Comparison of ENCODE assay signal across 20 cellular contexts in the genomic region with DNA sequence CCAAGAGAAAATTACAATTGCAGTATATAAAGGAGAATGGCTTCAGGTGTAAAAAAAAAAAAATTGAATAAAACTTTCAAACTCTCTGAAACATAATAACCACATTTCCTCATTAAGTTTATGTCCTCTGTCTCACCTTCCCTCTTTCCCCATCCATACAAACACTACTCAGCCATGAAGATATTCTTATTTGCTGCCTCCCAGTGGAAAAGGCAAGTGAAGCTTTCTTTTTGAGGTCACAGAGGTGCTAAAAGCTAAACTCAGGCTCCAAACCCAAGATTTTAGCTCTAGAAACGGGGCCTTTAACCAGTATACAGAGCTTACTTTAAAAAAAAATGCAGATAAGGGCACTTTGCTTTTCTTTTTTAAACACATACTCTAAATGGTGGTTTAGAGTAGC.
A peak's percentile ranks its signal among the peaks of the same experiment; 100 is the strongest.
DNase-seq lines count a peak whose midpoint lies in the region; ATAC-seq and TF ChIP-seq lines count a peak whose summit lies in the region.
"Had no signal": no experiment of that assay in that cellular context is flagged by ENCODE, and none has a peak within 500 bp of the region (broad histone marks: within the 10 kb centered on the region; RNA-seq: fewer than 3 reads in every experiment).

No MANE protein-coding gene starts in this region.

- TF ChIP-seq POLR2A in NB4 (IDR thresholded peaks at IDR 0.05; ENCODE audit: extremely low read depth, insufficient read length) = no peak

- no peaks in the 10 kb centered on the region for H3K27me3 Mint-ChIP-seq in GM23338 (ENCODE audit: insufficient read depth, low read depth, poor library complexity)
- H3K27me3 Mint-ChIP-seq: activated CD4-positive, alpha-beta T cell treated with anti-CD3 and anti-CD28 coated beads for 36 hours had no signal

- H3K9me2 ChIP-seq in GM23338 (ENCODE audit: insufficient read depth) = no peaks in the 10 kb centered on the region

- no peaks in the 10 kb centered on the region for H3K36me3 Mint-ChIP-seq in GM23338 (ENCODE audit: low read depth)
- H3K36me3 Mint-ChIP-seq: activated naive CD4-positive, alpha-beta T cell treated with anti-CD3 and anti-CD28 coated beads, Interleukin-2, amount 50 U/mL, for 72 hours had no signal

- H3K4me3 Mint-ChIP-seq in GM23338 = no peak overlapping the region
- H3K4me3 Mint-ChIP-seq: activated CD4-positive, alpha-beta T cell treated with anti-CD3 and anti-CD28 coated beads for 36 hours; activated T-helper 1 cell treated with anti-CD3 and anti-CD28 coated beads, Interleukin-12 subunit alpha, Interleukin-12 subunit beta, Interleukin-2, Interleukin-4 antibody, amounts not matched to agents 30 ng/mL and 10 ng/mL and 1 ng/mL, durations not matched to agents 14 hours and 24 hours and 36 hours had no signal

- no peak overlapping the region for H3K4ac ChIP-seq in mesendoderm (ENCODE audit: low read depth, low read length)

- no peak overlapping the region for H3K56ac ChIP-seq in mesendoderm (ENCODE audit: low read length)

- H3K27ac Mint-ChIP-seq in GM23338 = no peak overlapping the region
- H3K27ac Mint-ChIP-seq: activated CD4-positive, alpha-beta T cell treated with anti-CD3 and anti-CD28 coated beads for 36 hours; activated naive CD4-positive, alpha-beta T cell treated with anti-CD3 and anti-CD28 coated beads, Interleukin-2, amount 50 U/mL, for 72 hours; activated T-helper 1 cell treated with anti-CD3 and anti-CD28 coated beads, Interleukin-12 subunit alpha, Interleukin-12 subunit beta, Interleukin-2, Interleukin-4 antibody, amounts not matched to agents 30 ng/mL and 10 ng/mL and 1 ng/mL, durations not matched to agents 14 hours and 24 hours and 36 hours had no signal

- peak; percentile 79 for ATAC-seq in GM23338
- ATAC-seq in HG02852 (IDR thresholded peaks at IDR 0.05; ENCODE audit: unreplicated experiment) = no peak
- ATAC-seq: activated CD4-positive, alpha-beta T cell treated with anti-CD3 and anti-CD28 coated beads for 36 hours; activated naive CD4-positive, alpha-beta T cell treated with anti-CD3 and anti-CD28 coated beads, Interleukin-2, amount 50 U/mL, for 72 hours had no signal

- H3K4me1 Mint-ChIP-seq in GM23338 = no peaks in the 10 kb centered on the region
- H3K4me1 Mint-ChIP-seq: activated CD4-positive, alpha-beta T cell treated with anti-CD3 and anti-CD28 coated beads for 36 hours had no signal

- in situ Hi-C loops in GM13976 (cut with MboI; ENCODE audit: low sequenced_read_pairs, unreplicated experiment) = no loop called here

- H4K20me1 ChIP-seq in GM23338 (replicated peaks; ENCODE audit: insufficient read depth) = no peaks in the 10 kb centered on the region

- no peaks in the 10 kb centered on the region for H3F3A ChIP-seq in GM23338 (replicated peaks; ENCODE audit: low read depth)

- no peaks in the 10 kb centered on the region for H3K9me3 Mint-ChIP-seq in GM23338
- H3K9me3 Mint-ChIP-seq: activated T-helper 1 cell treated with anti-CD3 and anti-CD28 coated beads, Interleukin-12 subunit alpha, Interleukin-12 subunit beta, Interleukin-2, Interleukin-4 antibody, amounts not matched to agents 30 ng/mL and 10 ng/mL and 1 ng/mL, durations not matched to agents 14 hours and 24 hours and 36 hours had no signal

- WGBS in mesendoderm (ENCODE audit: extremely low coverage, insufficient coverage, low lambda C conversion rate) = no CpG with 5 or more reads among the region's 1 CpG

- DNase-seq in GM23338 (ENCODE audit: low spot score) (peak; percentile 58), NB4 (ENCODE audit: low read depth) (peak; percentile 8), cerebellar cortex (ENCODE audit: low spot score) (peak; percentile 1), mesendoderm (peak; percentile 55), NCI-H2081 treated with DMSO at 0.1 percent for 48 hours (lab: John Stamatoyannopoulos, UW) (no peak), GM13976 (ENCODE audit: low spot score) (no peak), dedifferentiated amniotic fluid mesenchymal stem cell (ENCODE audit: extremely low spot score) (no peak)
- DNase-seq: activated CD4-positive, alpha-beta T cell treated with anti-CD3 and anti-CD28 coated beads for 36 hours; DND-41; effector memory CD4-positive, alpha-beta T cell; glutamatergic neuron; Kasumi-1; NCI-H1417 treated with DMSO at 0.1 percent for 48 hours; NCI-H226; SW 1271; trophoblast cell had no signal

- H2AFZ ChIP-seq in GM23338 = no peak overlapping the region

- H3K23ac ChIP-seq in mesendoderm (ENCODE audit: low read length) = no peak overlapping the region

- no peak overlapping the region for H3K27ac ChIP-seq in GM23338 (ENCODE audit: low read depth)
- no peak overlapping the region for H3K27ac ChIP-seq in mesendoderm (ENCODE audit: low read depth, low read length)

- no peak overlapping the region for H3K9ac ChIP-seq in mesendoderm (ENCODE audit: low read length)

- H2AK5ac ChIP-seq in mesendoderm (ENCODE audit: low read length) = no peak overlapping the region

- H3K36me3 ChIP-seq in GM23338 (ENCODE audit: insufficient read depth) = no peaks in the 10 kb centered on the region
- H3K36me3 ChIP-seq in mesendoderm (ENCODE audit: control insufficient read depth, insufficient read depth, low read length) = no peaks in the 10 kb centered on the region
- H3K36me3 ChIP-seq: HAP-1 had no signal

- H2BK120ac ChIP-seq in mesendoderm (ENCODE audit: low read depth, low read length) = no peak overlapping the region

- H2BK15ac ChIP-seq in mesendoderm (replicated peaks; ENCODE audit: low read depth) = no peak overlapping the region

- H3K79me2 ChIP-seq in GM23338 (replicated peaks; ENCODE audit: insufficient read depth) = no peaks in the 10 kb centered on the region
- no peaks in the 10 kb centered on the region for H3K79me2 ChIP-seq in mesendoderm (ENCODE audit: control insufficient read depth, insufficient read depth, low read length)

- H3K4me1 ChIP-seq in GM23338 (ENCODE audit: insufficient read depth) = no peaks in the 10 kb centered on the region
- no peaks in the 10 kb centered on the region for H3K4me1 ChIP-seq in mesendoderm (ENCODE audit: control insufficient read depth, low read depth, low read length)

- no peak overlapping the region for H4K8ac ChIP-seq in mesendoderm (ENCODE audit: low read depth, low read length)

- no peaks in the 10 kb centered on the region for H3K79me1 ChIP-seq in mesendoderm (ENCODE audit: low read length)

- no peak overlapping the region for H3K18ac ChIP-seq in mesendoderm (ENCODE audit: low read length)

- no peak overlapping the region for H3K4me3 ChIP-seq in GM23338
- no peak overlapping the region for H3K4me3 ChIP-seq in NB4 (ENCODE audit: low read depth, low read length)
- H3K4me3 ChIP-seq in mesendoderm (ENCODE audit: low read length) = no peak overlapping the region
- H3K4me3 ChIP-seq: HAP-1 had no signal

- no peak overlapping the region for H4K5ac ChIP-seq in mesendoderm (ENCODE audit: low read length)

- no peaks in the 10 kb centered on the region for H3K27me3 ChIP-seq in GM23338 (ENCODE audit: insufficient read depth)
- H3K27me3 ChIP-seq in mesendoderm (ENCODE audit: insufficient read depth, low read length, poor library complexity) = no peaks in the 10 kb centered on the region

- H2BK5ac ChIP-seq in mesendoderm (ENCODE audit: low read length) = no peak overlapping the region

- H3K4me2 ChIP-seq in GM23338 (no peak overlapping the region), mesendoderm (ENCODE audit: low read length) (no peak overlapping the region)

- TF ChIP-seq CTCF in GM23338 (conservative IDR thresholded peaks at IDR 0.05; ENCODE audit: low read depth in 2 of 2) (peak; percentile 35 to 55; a peak in 3 of 4 replicates), NB4 (IDR thresholded peaks at IDR 0.05; ENCODE audit: low read depth, low read length) (no peak), GM13976 (IDR thresholded peaks at IDR 0.05; ENCODE audit: borderline replicate concordance, control extremely low read depth, extremely low read depth, insufficient read depth, missing control alignments) (no peak)

TF ChIP-seq in GM23338, 12 proteins besides CTCF, POLR2A, EP300 and RAD21 (continues in another document):
- TF ChIP-seq CREB1 (CRISPR knock-in tag; IDR thresholded peaks at IDR 0.05; ENCODE audit: low read depth) (no peak), ZNF114 (CRISPR knock-in tag; IDR thresholded peaks at IDR 0.05) (no peak), NANOG (IDR thresholded peaks at IDR 0.05; ENCODE audit: borderline replicate concordance) (no peak), STAT1 (IDR thresholded peaks at IDR 0.05; ENCODE audit: unreplicated experiment) (no peak)

Comparison
In these comparisons a context has a peak if more than half of its experiments do, and no peak if none do; other contexts are left out.
1. DNase-seq: peak in GM23338 (single experiment), NB4 (single experiment), cerebellar cortex (single experiment) and mesendoderm (single experiment); none in NCI-H2081 treated with DMSO at 0.1 percent for 48 hours (single experiment), GM13976 (single experiment) and dedifferentiated amniotic fluid mesenchymal stem cell (single experiment).
2. CTCF ChIP-seq: peak in GM23338 (2 of 2); none in NB4 (single experiment) and GM13976 (single experiment).